ENCODE assay signal across 30 cellular contexts in genomic region chr11:64739871-64740270, GRCh38. TPM values are rescaled to one million over a fixed set of nuclear protein-coding genes. Genes with fewer than 3 reads are reported as not detected.
"Had no signal": no experiment of that assay in that cellular context is flagged by ENCODE, and none has a peak within 500 bp of the region (broad histone marks: within the 10 kb centered on the region; RNA-seq: fewer than 3 reads in every experiment).

No MANE protein-coding gene starts in this region.

- H3K27ac Mint-ChIP-seq: activated CD4-positive, alpha-beta T cell treated with anti-CD3 and anti-CD28 coated beads for 36 hours; activated naive CD4-positive, alpha-beta T cell treated with anti-CD3 and anti-CD28 coated beads for 36 hours; activated T-cell treated with anti-CD3 and anti-CD28 coated beads, Interleukin-2, amount 50 U/mL, for 72 hours; mesothelial cell of epicardium; nephron progenitor cell had no signal

- DNase-seq: activated CD4-positive, alpha-beta T cell treated with anti-CD3 and anti-CD28 coated beads for 36 hours; activated CD4-positive, alpha-beta T cell treated with anti-CD3 and anti-CD28 coated beads, Interleukin-2, amount 50 U/mL, for 48 hours; activated CD8-positive, alpha-beta memory T cell treated with anti-CD3 and anti-CD28 coated beads, Interleukin-2, amount 50 U/mL, for 48 hours; activated effector memory CD4-positive, alpha-beta T cell treated with Interleukin-2 at 50 U/mL for 16 hours; activated naive CD4-positive, alpha-beta T cell treated with anti-CD3 and anti-CD28 coated beads for 36 hours; activated T-cell treated with anti-CD3 and anti-CD28 coated beads, Interleukin-2, amount 50 U/mL, for 72 hours; adrenal gland; brain microvascular endothelial cell; caudate nucleus; dermis blood vessel endothelial cell; effector memory CD4-positive, alpha-beta T cell; gastrocnemius medialis; hippocampal formation; left ventricle myocardium inferior; mammary epithelial cell; nephron progenitor cell; occipital lobe; small intestine; stimulated activated CD4-positive, alpha-beta T cell treated with anti-CD3 and anti-CD28 coated beads, Interleukin-15, amount 100 ng/mL, for 24 hours; stimulated activated naive CD4-positive, alpha-beta T cell; T1000 had no signal

- H3K4me3 Mint-ChIP-seq: activated CD4-positive, alpha-beta T cell treated with anti-CD3 and anti-CD28 coated beads for 36 hours; activated naive CD4-positive, alpha-beta T cell treated with anti-CD3 and anti-CD28 coated beads for 36 hours; activated T-cell treated with anti-CD3 and anti-CD28 coated beads, Interleukin-2, amount 50 U/mL, for 72 hours; mesothelial cell of epicardium; nephron progenitor cell had no signal

- H3K27ac ChIP-seq: adrenal gland, ascending aorta, brain microvascular endothelial cell, esophagus muscularis mucosa, gastrocnemius medialis, left ventricle myocardium inferior, thoracic aorta, vagina had no signal

- H3K9me3 Mint-ChIP-seq: activated naive CD4-positive, alpha-beta T cell treated with anti-CD3 and anti-CD28 coated beads for 36 hours; activated T-cell treated with anti-CD3 and anti-CD28 coated beads, Interleukin-2, amount 50 U/mL, for 72 hours; mesothelial cell of epicardium; nephron progenitor cell; type B pancreatic cell; WTC11 had no signal

- H3K9me3 ChIP-seq: adrenal gland, ascending aorta, esophagus muscularis mucosa, gastrocnemius medialis, left ventricle myocardium inferior, thoracic aorta, vagina had no signal

- H3K27me3 ChIP-seq: ascending aorta, esophagus muscularis mucosa, gastrocnemius medialis had no signal

- H3K4me3 ChIP-seq: adrenal gland, ascending aorta, esophagus muscularis mucosa, gastrocnemius medialis, left ventricle myocardium inferior, thoracic aorta, vagina had no signal

- ATAC-seq: activated CD4-positive, alpha-beta T cell treated with anti-CD3 and anti-CD28 coated beads for 36 hours; activated T-cell treated with anti-CD3 and anti-CD28 coated beads, Interleukin-2, amount 50 U/mL, for 72 hours; gastrocnemius medialis; sciatic nerve had no signal

- H3K36me3 Mint-ChIP-seq: mesothelial cell of epicardium, type B pancreatic cell had no signal

RNA-seq across cellular contexts. Expression of gene RASGRP2, which starts 4.1 kb away (rescaled TPM):
- polyA plus RNA-seq: mammary epithelial cell had no signal

RNA-seq across cellular contexts. Expression of gene NRXN2, which starts 16.9 kb away (rescaled TPM):
- total RNA-seq: dermis blood vessel endothelial cell, endothelial cell of umbilical vein had no signal
- polyA plus RNA-seq: endothelial cell of umbilical vein had no signal
